In genomic region chr5:179762079-179762780, GRCh38 we compare ENCODE assay signal across 8 cellular contexts. TPM values are rescaled to one million over a fixed set of nuclear protein-coding genes. Genes with fewer than 3 reads are reported as not detected.
A peak's percentile ranks its signal among the peaks of the same experiment; 100 is the strongest.
DNase-seq lines count a peak whose midpoint lies in the region; ATAC-seq, FAIRE-seq and TF ChIP-seq lines count a peak whose summit lies in the region.

No MANE protein-coding gene starts in this region.

- H3K27ac ChIP-seq in AG04450 (ENCODE audit: low read depth, low read length) = peak overlapping the region; percentile 69
- H3K27ac ChIP-seq in astrocyte (ENCODE audit: low read depth, low read length) = peak overlapping the region; percentile 30

- peak overlapping the region; percentile 94 for H3K27ac Mint-ChIP-seq in astrocyte (ENCODE audit: unreplicated experiment)
- peak overlapping the region; percentile 94 for H3K27ac Mint-ChIP-seq in mesothelial cell of epicardium

- H3K9me3 ChIP-seq in AG04450 (ENCODE audit: control insufficient read depth, insufficient read depth, low read length) (no peaks in the 10 kb centered on the region; the same call in 1 of the 2 replicates), astrocyte (ENCODE audit: insufficient read depth, low read depth, low read length) (no peaks in the 10 kb centered on the region)

- FAIRE-seq in astrocyte (lab: Jason Lieb, UNC) = no peak

- H3K27me3 Mint-ChIP-seq in astrocyte (ENCODE audit: low read depth, unreplicated experiment) (no peaks in the 10 kb centered on the region), mesothelial cell of epicardium (ENCODE audit: low read depth) (no peaks in the 10 kb centered on the region)

- H3K36me3 Mint-ChIP-seq in astrocyte (ENCODE audit: low read depth, unreplicated experiment) = peaks cover 7% of the 10 kb centered on the region
- H3K36me3 Mint-ChIP-seq in mesothelial cell of epicardium = peaks cover 8% of the 10 kb centered on the region

- H3K4me2 ChIP-seq in astrocyte (ENCODE audit: low read length) = peak overlapping the region; percentile 57

- H3K4me1 Mint-ChIP-seq in astrocyte (ENCODE audit: low read depth, unreplicated experiment) (peaks cover 66% of the 10 kb centered on the region), mesothelial cell of epicardium (peaks cover 48% of the 10 kb centered on the region)

- no peak for TF ChIP-seq CTCF in AG04450 (IDR thresholded peaks at IDR 0.05; ENCODE audit: low read depth, low read length)
- TF ChIP-seq CTCF in GM10248 (IDR thresholded peaks at IDR 0.05; ENCODE audit: control extremely low read depth, extremely low read depth, low read depth, missing control alignments) = no peak
- no peak for TF ChIP-seq CTCF in astrocyte (IDR thresholded peaks at IDR 0.05; ENCODE audit: insufficient read depth, low read depth, low read length)
- TF ChIP-seq CTCF in mesothelial cell of epicardium (IDR thresholded peaks at IDR 0.05; ENCODE audit: unreplicated experiment) = no peak

- peaks cover 71% of the 10 kb centered on the region for H3K79me2 ChIP-seq in astrocyte (ENCODE audit: insufficient read depth, low read length)

- H3K4me3 ChIP-seq in AG04450 (ENCODE audit: low read depth, low read length) = no peak overlapping the region
- no peak overlapping the region for H3K4me3 ChIP-seq in astrocyte (ENCODE audit: insufficient read depth, low read depth, low read length)

- ATAC-seq in GM19395 (IDR thresholded peaks at IDR 0.05; ENCODE audit: unreplicated experiment) = no peak

- H3K9ac ChIP-seq in astrocyte (ENCODE audit: low read length) = peak overlapping the region; percentile 24

- POLR2A ChIA-PET in AG04450 (lab: Yijun Ruan, JAX) = interaction anchor here (1.0 to 1.6 kb wide), 3 partner anchors 30 to 138 kb away, joined by 4 to 7 read pairs (median 5); partner anchors contain the start of gene MAML1
- POLR2A ChIA-PET in GM10248 (lab: Yijun Ruan, JAX) = no interaction called here

- H3K4me1 ChIP-seq in astrocyte (ENCODE audit: insufficient read depth, low read length) = peaks cover 54% of the 10 kb centered on the region

- DNase-seq in AG04450 (ENCODE audit: low read depth, low spot score) (no peak), GM10248 (ENCODE audit: extremely low spot score) (peak; percentile 48), NCI-H69 (lab: John Stamatoyannopoulos, UW) (peak; percentile 86), astrocyte (ENCODE audit: low read depth) (peak; percentile 58), mesothelial cell of epicardium (ENCODE audit: low spot score in 2 of 2, unreplicated experiment in 2 of 2) (no peak), inferior parietal cortex (ENCODE audit: extremely low spot score) (no peak), cerebellar nuclear complex (lab: John Stamatoyannopoulos, UW) (no peak)

- H3K9me3 Mint-ChIP-seq in astrocyte (ENCODE audit: unreplicated experiment) = no peaks in the 10 kb centered on the region
- no peaks in the 10 kb centered on the region for H3K9me3 Mint-ChIP-seq in mesothelial cell of epicardium

- CTCF ChIA-PET in AG04450 (lab: Charles Lee) = interaction anchor here (0.8 to 2.9 kb wide), 23 partner anchors 7 to 146 kb away, joined by 3 to 15 read pairs (median 5); partner anchors contain the start of genes HNRNPH1, LTC4S and MAML1
- CTCF ChIA-PET in GM10248 (lab: Yijun Ruan, JAX) = interaction anchor here (0.7 to 4.6 kb wide), 34 partner anchors 8 to 213 kb away, joined by 3 to 49 read pairs (median 4); partner anchors contain the start of genes CBY3, HNRNPH1, LTC4S and MAML1

- no peaks in the 10 kb centered on the region for H3K36me3 ChIP-seq in astrocyte (ENCODE audit: insufficient read depth, low read length)

- H3K4me3 Mint-ChIP-seq in astrocyte (ENCODE audit: unreplicated experiment) = no peak overlapping the region
- H3K4me3 Mint-ChIP-seq in mesothelial cell of epicardium = no peak overlapping the region

- H3K27me3 ChIP-seq in AG04450 (ENCODE audit: control insufficient read depth, insufficient read depth, low read length) (no peaks in the 10 kb centered on the region), astrocyte (ENCODE audit: insufficient read depth, low read length) (no peaks in the 10 kb centered on the region)

- no peak overlapping the region for H2AFZ ChIP-seq in astrocyte (ENCODE audit: low read depth, low read length)

- H4K20me1 ChIP-seq in astrocyte (ENCODE audit: insufficient read depth, low read length) = peaks cover 50% of the 10 kb centered on the region

RNA-seq across cellular contexts. Expression of gene MAML1, which starts 29.6 kb away (rescaled TPM):
- polyA plus RNA-seq in AG04450 (2011; rRNA removed) = 4.9 and 8.8 TPM in 2 replicates
- polyA minus RNA-seq in AG04450 (2011; rRNA and poly(A)+ RNA removed) = 10.0 and 13.4 TPM in 2 replicates
- total RNA-seq in astrocyte (24.7 and 26.0 TPM in 2 replicates), mesothelial cell of epicardium (47.6 to 50.6 TPM (median 49.6 TPM) in 3 replicates)

RNA-seq across cellular contexts. Expression of gene LTC4S, which starts 31.6 kb away (rescaled TPM):
- polyA plus RNA-seq in AG04450 (2011; rRNA removed) = 0.40 and 0.56 TPM in 2 replicates
- 0.46 TPM in 1 of 2 replicates, not detected in the other for polyA minus RNA-seq in AG04450 (2011; rRNA and poly(A)+ RNA removed)
- total RNA-seq in astrocyte (1.2 and 1.3 TPM in 2 replicates), mesothelial cell of epicardium (4.7 to 5.2 TPM (median 5.0 TPM) in 3 replicates)

RNA-seq across cellular contexts. Expression of gene MGAT4B, which starts 44.4 kb away (rescaled TPM):
- polyA plus RNA-seq in AG04450 (2011; rRNA removed) = 102 and 149 TPM in 2 replicates
- 122 and 152 TPM in 2 replicates for polyA minus RNA-seq in AG04450 (2011; rRNA and poly(A)+ RNA removed)
- total RNA-seq in astrocyte (179 and 193 TPM in 2 replicates), mesothelial cell of epicardium (131 to 133 TPM (median 131 TPM) in 3 replicates)

RNA-seq across cellular contexts. Expression of gene SQSTM1, which starts 58.5 kb away (rescaled TPM):
- polyA plus RNA-seq in AG04450 (2011; rRNA removed) = 366 and 589 TPM in 2 replicates
- polyA minus RNA-seq in AG04450 (2011; rRNA and poly(A)+ RNA removed) = 215 and 259 TPM in 2 replicates
- total RNA-seq in astrocyte (215 and 262 TPM in 2 replicates), mesothelial cell of epicardium (145 to 149 TPM (median 146 TPM) in 3 replicates)

Comparison
In these comparisons a context has a peak if more than half of its experiments do, and no peak if none do; other contexts are left out.
1. DNase-seq: peak in GM10248 (single experiment), NCI-H69 (single experiment) and astrocyte (single experiment); none in AG04450 (single experiment), mesothelial cell of epicardium (0 of 2), inferior parietal cortex (single experiment) and cerebellar nuclear complex (0 of 2).